In the genomic region with DNA sequence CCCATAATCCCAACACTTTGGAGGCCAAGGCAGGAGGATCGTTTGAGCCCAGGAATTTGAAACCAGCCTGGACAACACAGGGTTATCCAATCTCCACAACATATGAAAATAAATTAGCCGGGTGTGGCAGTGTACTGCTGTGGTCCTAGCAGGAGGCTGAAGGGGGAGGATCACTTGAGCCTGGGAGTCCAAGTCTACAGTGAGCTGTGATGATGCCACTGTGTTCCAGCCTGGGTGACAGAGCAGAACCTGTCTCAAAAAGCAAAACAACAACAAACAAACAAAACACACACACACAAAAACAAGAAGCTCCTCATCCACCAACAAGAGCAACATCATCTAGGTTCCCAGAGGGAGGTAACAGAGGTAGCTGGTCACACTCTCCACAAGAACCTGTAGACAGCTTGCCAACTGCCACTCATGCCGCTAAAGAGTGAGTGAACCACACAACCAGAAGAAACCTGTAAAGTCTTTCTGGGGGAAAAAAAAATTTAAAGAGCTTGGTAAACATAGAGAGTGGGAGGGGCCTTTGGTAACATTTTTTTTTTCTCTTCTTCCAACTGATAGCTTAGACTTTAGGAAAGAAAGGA, we compare ENCODE assay signal across 1 cellular context.
TF ChIP-seq lines count a peak whose summit lies in the region.

No MANE protein-coding gene starts in this region.

TF ChIP-seq in GM23338, 12 proteins besides CTCF, POLR2A, EP300 and RAD21 (continued from another document):
- TF ChIP-seq, protein P1, sequence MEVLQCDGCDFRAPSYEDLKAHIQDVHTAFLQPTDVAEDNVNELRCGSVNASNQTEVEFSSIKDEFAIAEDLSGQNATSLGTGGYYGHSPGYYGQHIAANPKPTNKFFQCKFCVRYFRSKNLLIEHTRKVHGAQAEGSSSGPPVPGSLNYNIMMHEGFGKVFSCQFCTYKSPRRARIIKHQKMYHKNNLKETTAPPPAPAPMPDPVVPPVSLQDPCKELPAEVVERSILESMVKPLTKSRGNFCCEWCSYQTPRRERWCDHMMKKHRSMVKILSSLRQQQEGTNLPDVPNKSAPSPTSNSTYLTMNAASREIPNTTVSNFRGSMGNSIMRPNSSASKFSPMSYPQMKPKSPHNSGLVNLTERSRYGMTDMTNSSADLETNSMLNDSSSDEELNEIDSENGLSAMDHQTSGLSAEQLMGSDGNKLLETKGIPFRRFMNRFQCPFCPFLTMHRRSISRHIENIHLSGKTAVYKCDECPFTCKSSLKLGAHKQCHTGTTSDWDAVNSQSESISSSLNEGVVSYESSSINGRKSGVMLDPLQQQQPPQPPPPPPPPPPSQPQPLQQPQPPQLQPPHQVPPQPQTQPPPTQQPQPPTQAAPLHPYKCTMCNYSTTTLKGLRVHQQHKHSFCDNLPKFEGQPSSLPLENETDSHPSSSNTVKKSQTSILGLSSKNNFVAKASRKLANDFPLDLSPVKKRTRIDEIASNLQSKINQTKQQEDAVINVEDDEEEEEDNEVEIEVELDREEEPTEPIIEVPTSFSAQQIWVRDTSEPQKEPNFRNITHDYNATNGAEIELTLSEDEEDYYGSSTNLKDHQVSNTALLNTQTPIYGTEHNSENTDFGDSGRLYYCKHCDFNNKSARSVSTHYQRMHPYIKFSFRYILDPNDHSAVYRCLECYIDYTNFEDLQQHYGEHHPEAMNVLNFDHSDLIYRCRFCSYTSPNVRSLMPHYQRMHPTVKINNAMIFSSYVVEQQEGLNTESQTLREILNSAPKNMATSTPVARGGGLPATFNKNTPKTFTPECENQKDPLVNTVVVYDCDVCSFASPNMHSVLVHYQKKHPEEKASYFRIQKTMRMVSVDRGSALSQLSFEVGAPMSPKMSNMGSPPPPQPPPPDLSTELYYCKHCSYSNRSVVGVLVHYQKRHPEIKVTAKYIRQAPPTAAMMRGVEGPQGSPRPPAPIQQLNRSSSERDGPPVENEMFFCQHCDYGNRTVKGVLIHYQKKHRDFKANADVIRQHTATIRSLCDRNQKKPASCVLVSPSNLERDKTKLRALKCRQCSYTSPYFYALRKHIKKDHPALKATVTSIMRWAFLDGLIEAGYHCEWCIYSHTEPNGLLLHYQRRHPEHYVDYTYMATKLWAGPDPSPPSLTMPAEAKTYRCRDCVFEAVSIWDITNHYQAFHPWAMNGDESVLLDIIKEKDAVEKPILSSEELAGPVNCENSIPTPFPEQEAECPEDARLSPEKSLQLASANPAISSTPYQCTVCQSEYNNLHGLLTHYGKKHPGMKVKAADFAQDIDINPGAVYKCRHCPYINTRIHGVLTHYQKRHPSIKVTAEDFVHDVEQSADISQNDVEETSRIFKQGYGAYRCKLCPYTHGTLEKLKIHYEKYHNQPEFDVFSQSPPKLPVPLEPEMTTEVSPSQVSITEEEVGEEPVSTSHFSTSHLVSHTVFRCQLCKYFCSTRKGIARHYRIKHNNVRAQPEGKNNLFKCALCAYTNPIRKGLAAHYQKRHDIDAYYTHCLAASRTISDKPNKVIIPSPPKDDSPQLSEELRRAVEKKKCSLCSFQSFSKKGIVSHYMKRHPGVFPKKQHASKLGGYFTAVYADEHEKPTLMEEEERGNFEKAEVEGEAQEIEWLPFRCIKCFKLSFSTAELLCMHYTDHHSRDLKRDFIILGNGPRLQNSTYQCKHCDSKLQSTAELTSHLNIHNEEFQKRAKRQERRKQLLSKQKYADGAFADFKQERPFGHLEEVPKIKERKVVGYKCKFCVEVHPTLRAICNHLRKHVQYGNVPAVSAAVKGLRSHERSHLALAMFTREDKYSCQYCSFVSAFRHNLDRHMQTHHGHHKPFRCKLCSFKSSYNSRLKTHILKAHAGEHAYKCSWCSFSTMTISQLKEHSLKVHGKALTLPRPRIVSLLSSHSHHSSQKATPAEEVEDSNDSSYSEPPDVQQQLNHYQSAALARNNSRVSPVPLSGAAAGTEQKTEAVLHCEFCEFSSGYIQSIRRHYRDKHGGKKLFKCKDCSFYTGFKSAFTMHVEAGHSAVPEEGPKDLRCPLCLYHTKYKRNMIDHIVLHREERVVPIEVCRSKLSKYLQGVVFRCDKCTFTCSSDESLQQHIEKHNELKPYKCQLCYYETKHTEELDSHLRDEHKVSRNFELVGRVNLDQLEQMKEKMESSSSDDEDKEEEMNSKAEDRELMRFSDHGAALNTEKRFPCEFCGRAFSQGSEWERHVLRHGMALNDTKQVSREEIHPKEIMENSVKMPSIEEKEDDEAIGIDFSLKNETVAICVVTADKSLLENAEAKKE (CRISPR knock-in tag; IDR thresholded peaks at IDR 0.05), result no peak
- TF ChIP-seq ZNF331 (CRISPR knock-in tag; IDR thresholded peaks at IDR 0.05; ENCODE audit: low read depth) (no peak), STAT1 (IDR thresholded peaks at IDR 0.05; ENCODE audit: unreplicated experiment) (no peak), CREB1 (CRISPR knock-in tag; IDR thresholded peaks at IDR 0.05; ENCODE audit: low read depth) (no peak)
- TF ChIP-seq, protein P2, sequence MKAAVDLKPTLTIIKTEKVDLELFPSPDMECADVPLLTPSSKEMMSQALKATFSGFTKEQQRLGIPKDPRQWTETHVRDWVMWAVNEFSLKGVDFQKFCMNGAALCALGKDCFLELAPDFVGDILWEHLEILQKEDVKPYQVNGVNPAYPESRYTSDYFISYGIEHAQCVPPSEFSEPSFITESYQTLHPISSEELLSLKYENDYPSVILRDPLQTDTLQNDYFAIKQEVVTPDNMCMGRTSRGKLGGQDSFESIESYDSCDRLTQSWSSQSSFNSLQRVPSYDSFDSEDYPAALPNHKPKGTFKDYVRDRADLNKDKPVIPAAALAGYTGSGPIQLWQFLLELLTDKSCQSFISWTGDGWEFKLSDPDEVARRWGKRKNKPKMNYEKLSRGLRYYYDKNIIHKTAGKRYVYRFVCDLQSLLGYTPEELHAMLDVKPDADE (IDR thresholded peaks at IDR 0.05), result no peak
